ENCODE assay signal across 21 cellular contexts in genomic region chr3:138729279-138729678, GRCh38.
DNase-seq lines count a peak whose midpoint lies in the region; ATAC-seq and TF ChIP-seq lines count a peak whose summit lies in the region.
"Had no signal": no experiment of that assay in that cellular context is flagged by ENCODE, and none has a peak within 500 bp of the region (broad histone marks: within the 10 kb centered on the region; RNA-seq: fewer than 3 reads in every experiment).

No MANE protein-coding gene starts in this region.

- no peaks in the 10 kb centered on the region for H3K79me2 ChIP-seq in smooth muscle cell (ENCODE audit: low read depth)

- H3K27me3 ChIP-seq in prostate gland (replicated peaks; ENCODE audit: insufficient read depth) (no peaks in the 10 kb centered on the region), smooth muscle cell (ENCODE audit: low read depth) (no peaks in the 10 kb centered on the region), foreskin keratinocyte (no peaks in the 10 kb centered on the region)
- H3K27me3 ChIP-seq: BLaER1 treated with 17β-estradiol and CSF1 and Interleukin-3, amounts not matched to agents 10 nM and 100 nM; MG63 had no signal

- peaks cover 9% of the 10 kb centered on the region for H3K4me1 Mint-ChIP-seq in T-helper 2 cell treated with Interferon-gamma antibody and Interleukin-4, amounts not matched to agents 5 μg/mL and 100 μg/mL, for 36 hours (ENCODE audit: low read depth)

- intact Hi-C loops in prostate gland (cut with DNase I), result no loop called here

- H4K20me1 ChIP-seq in smooth muscle cell (ENCODE audit: low read depth), result no peaks in the 10 kb centered on the region
- H4K20me1 ChIP-seq: BLaER1 treated with 17β-estradiol and CSF1 and Interleukin-3, amounts not matched to agents 10 nM and 100 nM had no signal

- no peaks in the 10 kb centered on the region for H3K9me3 Mint-ChIP-seq in T-helper 2 cell treated with Interferon-gamma antibody and Interleukin-4, amounts not matched to agents 5 μg/mL and 100 μg/mL, for 36 hours
- H3K9me3 Mint-ChIP-seq: CD8-positive, alpha-beta T cell had no signal

- H3K9ac ChIP-seq in smooth muscle cell (ENCODE audit: low read depth), result no peak overlapping the region
- H3K9ac ChIP-seq: BLaER1 treated with 17β-estradiol and CSF1 and Interleukin-3, amounts not matched to agents 10 nM and 100 nM had no signal

- no peak overlapping the region for H2AFZ ChIP-seq in smooth muscle cell (ENCODE audit: low read depth)

- DNase-seq in EH (ENCODE audit: low read depth), result peak; percentile 2
- peak; percentile 24 for DNase-seq in NCI-H69 (lab: John Stamatoyannopoulos, UW)
- peak; percentile 22 for DNase-seq in kidney glomerular epithelial cell (lab: John Stamatoyannopoulos, UW)
- DNase-seq in prostate gland (ENCODE audit: low spot score), result no peak
- no peak for DNase-seq in T-helper 2 cell treated with Interferon-gamma antibody and Interleukin-4, amounts not matched to agents 5 μg/mL and 100 μg/mL, for 36 hours (ENCODE audit: low spot score)
- no peak for DNase-seq in GM03348 (ENCODE audit: low spot score)
- DNase-seq in smooth muscle cell (lab: John Stamatoyannopoulos, UW; ENCODE audit: unreplicated experiment), result no peak
- DNase-seq in foreskin keratinocyte, result no peak
- DNase-seq: AML-193; Calu3; CD8-positive, alpha-beta T cell; DMS79 treated with DMSO at 0.1 percent for 48 hours; KBM-7; MG63; NCI-H1105 treated with DMSO at 0.1 percent for 48 hours; NCI-H1930; NCI-H2107; NCI-H526 treated with DMSO at 0.1 percent for 48 hours; SHP77 treated with DMSO at 0.1 percent for 48 hours had no signal

- H3K4me1 ChIP-seq in prostate gland (replicated peaks) (no peaks in the 10 kb centered on the region), smooth muscle cell (ENCODE audit: low read depth) (no peaks in the 10 kb centered on the region), foreskin keratinocyte (peaks cover 5% of the 10 kb centered on the region)
- H3K4me1 ChIP-seq: A549 had no signal

- no peaks in the 10 kb centered on the region for H3F3A ChIP-seq in smooth muscle cell (ENCODE audit: low read depth)

- H3K4me3 ChIP-seq in prostate gland, result no peak overlapping the region
- H3K4me3 ChIP-seq in smooth muscle cell, result no peak overlapping the region
- H3K4me3 ChIP-seq: A549; BLaER1 treated with 17β-estradiol and CSF1 and Interleukin-3, amounts not matched to agents 10 nM and 100 nM; MG63 had no signal

- TF ChIP-seq POLR2A in prostate gland (IDR thresholded peaks at IDR 0.05), result no peak

- H3K36me3 ChIP-seq in prostate gland (no peaks in the 10 kb centered on the region), smooth muscle cell (ENCODE audit: low read depth) (no peaks in the 10 kb centered on the region)

- no peaks in the 10 kb centered on the region for H3K27me3 Mint-ChIP-seq in T-helper 2 cell treated with Interferon-gamma antibody and Interleukin-4, amounts not matched to agents 5 μg/mL and 100 μg/mL, for 36 hours (ENCODE audit: low read depth)

- H3K4me2 ChIP-seq in smooth muscle cell, result no peak overlapping the region
- H3K4me2 ChIP-seq: A549; BLaER1 treated with 17β-estradiol and CSF1 and Interleukin-3, amounts not matched to agents 10 nM and 100 nM had no signal

- H3K9me3 ChIP-seq in prostate gland, result no peaks in the 10 kb centered on the region
- no peaks in the 10 kb centered on the region for H3K9me3 ChIP-seq in smooth muscle cell (replicated peaks; ENCODE audit: low read depth)
- H3K9me3 ChIP-seq: A549; BLaER1 treated with 17β-estradiol and CSF1 and Interleukin-3, amounts not matched to agents 10 nM and 100 nM; MG63 had no signal

- H3K27ac ChIP-seq in prostate gland (peak overlapping the region; percentile 74 to 81), smooth muscle cell (ENCODE audit: low read depth) (no peak overlapping the region), foreskin keratinocyte (no peak overlapping the region)
- H3K27ac ChIP-seq: A549; BLaER1 treated with 17β-estradiol and CSF1 and Interleukin-3, amounts not matched to agents 10 nM and 100 nM had no signal

- TF ChIP-seq CTCF in prostate gland (IDR thresholded peaks at IDR 0.05), result no peak
- TF ChIP-seq CTCF in smooth muscle cell (IDR thresholded peaks at IDR 0.05; ENCODE audit: borderline replicate concordance, insufficient read depth, poor library complexity, severe bottlenecking), result no peak
- no peak for TF ChIP-seq CTCF in foreskin keratinocyte (conservative IDR thresholded peaks at IDR 0.05)

- H3K27ac Mint-ChIP-seq in T-helper 2 cell treated with Interferon-gamma antibody and Interleukin-4, amounts not matched to agents 5 μg/mL and 100 μg/mL, for 36 hours, result no peak overlapping the region
- H3K27ac Mint-ChIP-seq: CD8-positive, alpha-beta T cell had no signal

- no peak overlapping the region for H3K4me3 Mint-ChIP-seq in T-helper 2 cell treated with Interferon-gamma antibody and Interleukin-4, amounts not matched to agents 5 μg/mL and 100 μg/mL, for 36 hours
- H3K4me3 Mint-ChIP-seq: CD8-positive, alpha-beta T cell had no signal

- no peak for ATAC-seq in foreskin keratinocyte
- ATAC-seq: A549; CD8-positive, alpha-beta T cell had no signal

- H3K36me3 Mint-ChIP-seq in T-helper 2 cell treated with Interferon-gamma antibody and Interleukin-4, amounts not matched to agents 5 μg/mL and 100 μg/mL, for 36 hours (ENCODE audit: low read depth), result peaks cover 8% of the 10 kb centered on the region

Comparison
In these comparisons a context has a peak if more than half of its experiments do, and no peak if none do; other contexts are left out.
1. DNase-seq: peak in EH (single experiment), NCI-H69 (single experiment) and kidney glomerular epithelial cell (single experiment); none in prostate gland (single experiment), T-helper 2 cell treated with Interferon-gamma antibody and Interleukin-4, amounts not matched to agents 5 μg/mL and 100 μg/mL, for 36 hours (single experiment), GM03348 (single experiment), smooth muscle cell (single experiment) and foreskin keratinocyte (0 of 2).
2. H3K27ac ChIP-seq: peak in prostate gland (2 of 2); none in smooth muscle cell (single experiment) and foreskin keratinocyte (single experiment).